20 cellular contexts compared by ENCODE assay signal in genomic region chr22:32901925-32902324, GRCh38.
DNase-seq lines count a peak whose midpoint lies in the region; ATAC-seq, FAIRE-seq and TF ChIP-seq lines count a peak whose summit lies in the region.
"Had no signal": no experiment of that assay in that cellular context is flagged by ENCODE, and none has a peak within 500 bp of the region (broad histone marks: within the 10 kb centered on the region; RNA-seq: fewer than 3 reads in every experiment).

No MANE protein-coding gene starts in this region.

- H4K8ac ChIP-seq in H1 (ENCODE audit: extremely low read depth, insufficient read depth, low read length), result peak overlapping the region; percentile 79; the same call in 1 of the 2 replicates

- H2BK12ac ChIP-seq in H1 (ENCODE audit: low read depth, low read length), result no peak overlapping the region

- H3K4me3 ChIP-seq in SK-N-SH (ENCODE audit: low read depth in 2 of 2, low read length in 1 of 2) (no peak overlapping the region), NB4 (ENCODE audit: low read depth, low read length) (no peak overlapping the region), H1 (ENCODE audit: extremely low read depth in 1 of 4, insufficient read depth in 2 of 4, low read depth in 3 of 4, low read length in 4 of 4) (no peak overlapping the region), osteoblast (ENCODE audit: insufficient read depth, low read length) (no peak overlapping the region)

- H3F3A ChIP-seq in SK-N-SH (replicated peaks; ENCODE audit: insufficient read depth), result no peaks in the 10 kb centered on the region

- H2BK5ac ChIP-seq in H1 (ENCODE audit: low read depth, low read length), result no peak overlapping the region

- no peak overlapping the region for H2BK20ac ChIP-seq in H1 (ENCODE audit: low read length)

- H3K4me1 ChIP-seq in SK-N-SH (ENCODE audit: control insufficient read depth in 1 of 2, insufficient read depth in 2 of 2, low read depth in 1 of 2, low read length in 1 of 2) (peaks cover 0 to 20% of the 10 kb centered on the region in 2 experiments; a peak in 2 of 4 replicates), H1 (replicated peaks in 1 of 4; ENCODE audit: control insufficient read depth in 3 of 4, insufficient read depth in 4 of 4, low read length in 3 of 4) (no peaks in the 10 kb centered on the region), osteoblast (ENCODE audit: insufficient read depth, low read length) (no peaks in the 10 kb centered on the region)

- no peak overlapping the region for H3K4me3 Mint-ChIP-seq in activated CD4-positive, alpha-beta T cell treated with anti-CD3 and anti-CD28 coated beads, Interleukin-2, amount 10 ng/mL, durations not matched to agents 7 days and 5 days
- H3K4me3 Mint-ChIP-seq: B cell had no signal

- H2AK5ac ChIP-seq in H1 (ENCODE audit: low read depth, low read length), result no peak overlapping the region

- FAIRE-seq in H1 (lab: Jason Lieb, UNC), result no peak
- FAIRE-seq: A204.1, D721Med had no signal

- intact Hi-C loops in left cardiac atrium (cut with DNase I), result no loop called here

- 11% methylated on average over 1 of the region's 1 CpG for WGBS in SK-N-SH (ENCODE audit: low lambda C conversion rate)
- 50% methylated on average over 1 of the region's 1 CpG; no CpG with 5 or more reads in 1 of the 2 experiments for WGBS in H1 (ENCODE audit: extremely low coverage in 1 of 2, insufficient coverage in 1 of 2, insufficient read length in 1 of 2, insufficient replicate concordance in 2 of 2, low coverage in 1 of 2, low lambda C conversion rate in 2 of 2, missing lambda C conversion rate in 1 of 2), 2 experiments

- no peaks in the 10 kb centered on the region for H3K9me2 ChIP-seq in SK-N-SH

- H3K23me2 ChIP-seq in H1 (ENCODE audit: low read depth, low read length), result no peaks in the 10 kb centered on the region

- POLR2A ChIA-PET in SK-N-SH (lab: Yijun Ruan, JAX), result interaction anchor here (0.7 kb wide), 1 partner anchor 64 kb away, joined by 3 read pairs; no protein-coding TSS in a partner anchor
- POLR2A ChIA-PET in H1 (lab: Charles Lee; ENCODE audit: partially characterized antibody), result interaction anchor here (1.3 kb wide), 1 partner anchor 11 kb away, joined by 3 read pairs; no protein-coding TSS in a partner anchor
- POLR2A ChIA-PET in activated CD4-positive, alpha-beta T cell treated with anti-CD3 and anti-CD28 coated beads, Interleukin-2, amount 10 ng/mL, durations not matched to agents 7 days and 5 days (lab: Charles Lee), result no interaction called here

- H2AFZ ChIP-seq in SK-N-SH (ENCODE audit: low read depth) (no peak overlapping the region), H1 (ENCODE audit: low read length) (no peak overlapping the region), osteoblast (ENCODE audit: low read length) (no peak overlapping the region)

- no peak overlapping the region for H3K27ac Mint-ChIP-seq in activated CD4-positive, alpha-beta T cell treated with anti-CD3 and anti-CD28 coated beads, Interleukin-2, amount 10 ng/mL, durations not matched to agents 7 days and 5 days
- H3K27ac Mint-ChIP-seq: B cell had no signal

- H3K79me2 ChIP-seq in SK-N-SH (ENCODE audit: insufficient read depth) (no peaks in the 10 kb centered on the region), H1 (ENCODE audit: control insufficient read depth in 1 of 2, insufficient read depth in 2 of 2, low read length in 2 of 2) (no peaks in the 10 kb centered on the region), osteoblast (ENCODE audit: insufficient read depth, low read length) (no peaks in the 10 kb centered on the region)

- H3K36me3 ChIP-seq in SK-N-SH (replicated peaks in 1 of 2; ENCODE audit: control insufficient read depth in 1 of 2, insufficient read depth in 2 of 2, low read length in 1 of 2) (no peaks in the 10 kb centered on the region), H1 (ENCODE audit: control insufficient read depth in 2 of 4, insufficient read depth in 4 of 4, low read length in 3 of 4) (peaks cover 0 to 3% (median 0%) of the 10 kb centered on the region in 4 experiments; a peak in 1 of 8 replicates), osteoblast (ENCODE audit: insufficient read depth, low read length) (no peaks in the 10 kb centered on the region)

- H3K23ac ChIP-seq in H1 (ENCODE audit: insufficient read length), result no peak overlapping the region

- H3K27ac ChIP-seq in SK-N-SH (ENCODE audit: low read depth in 2 of 2, low read length in 1 of 2), result no peak overlapping the region
- H3K27ac ChIP-seq in H1 (ENCODE audit: low read depth, low read length), result no peak overlapping the region
- H3K27ac ChIP-seq in osteoblast (ENCODE audit: low read depth, low read length), result no peak overlapping the region
- H3K27ac ChIP-seq: KMS-11 had no signal

- TF ChIP-seq RAD21 in SK-N-SH (IDR thresholded peaks at IDR 0.05; ENCODE audit: low read length) (peak; percentile 39), H1 (IDR thresholded peaks at IDR 0.05 in 1 of 2, conservative IDR thresholded peaks at IDR 0.05 in 1 of 2; ENCODE audit: low read depth in 2 of 2, low read length in 2 of 2) (peak in 1 of 2 experiments; percentile 19; a peak in 1 of 4 replicates)

- TF ChIP-seq EP300 in SK-N-SH (IDR thresholded peaks at IDR 0.05; ENCODE audit: borderline replicate concordance in 1 of 2, low read depth in 1 of 2, low read length in 1 of 2) (no peak), H1 (IDR thresholded peaks at IDR 0.05; ENCODE audit: borderline replicate concordance in 1 of 2, low read depth in 2 of 2, low read length in 2 of 2) (no peak)

- H3K9me3 ChIP-seq in SK-N-SH (no peaks in the 10 kb centered on the region), H1 (ENCODE audit: insufficient read depth in 2 of 2, low read depth in 1 of 2, low read length in 1 of 2) (no peaks in the 10 kb centered on the region), osteoblast (ENCODE audit: low read depth, low read length) (no peaks in the 10 kb centered on the region)

- no peak overlapping the region for H3K9ac ChIP-seq in SK-N-SH
- no peak overlapping the region for H3K9ac ChIP-seq in H1 (replicated peaks in 1 of 4; ENCODE audit: extremely low read depth in 1 of 4, low read depth in 3 of 4, low read length in 3 of 4)
- H3K9ac ChIP-seq: KMS-11 had no signal

- no peaks in the 10 kb centered on the region for H4K20me1 ChIP-seq in SK-N-SH (ENCODE audit: insufficient read depth)
- no peaks in the 10 kb centered on the region for H4K20me1 ChIP-seq in H1 (replicated peaks in 1 of 2; ENCODE audit: control insufficient read depth in 1 of 2, insufficient read depth in 2 of 2, low read length in 2 of 2)
- no peaks in the 10 kb centered on the region for H4K20me1 ChIP-seq in osteoblast (ENCODE audit: insufficient read depth, low read length)

- H4K91ac ChIP-seq in H1 (replicated peaks; ENCODE audit: insufficient read length, low read length), result no peak overlapping the region

- H3K4ac ChIP-seq in H1 (replicated peaks; ENCODE audit: insufficient read length, low read depth, low read length), result no peak overlapping the region

- DNase-seq in SK-N-SH (no peak), NB4 (ENCODE audit: low read depth) (peak; percentile 10), H1 (ENCODE audit: low read depth in 1 of 2, low spot score in 2 of 2) (no peak), osteoblast (ENCODE audit: insufficient read length, low spot score, missing footprints) (no peak), left cardiac atrium (no peak)
- DNase-seq in activated CD4-positive, alpha-beta T cell treated with anti-CD3 and anti-CD28 coated beads, Interleukin-2, amount 10 ng/mL, durations not matched to agents 7 days and 5 days, result no peak
- DNase-seq: EL, HCEC 1CT, NCI-H1105, NCI-H146, NCI-H2029, NCI-H2227 treated with DMSO at 0.1 percent for 48 hours, NCI-H510A, Right ventricle myocardium superior had no signal

- no peaks in the 10 kb centered on the region for H3K9me3 Mint-ChIP-seq in activated CD4-positive, alpha-beta T cell treated with anti-CD3 and anti-CD28 coated beads, Interleukin-2, amount 10 ng/mL, durations not matched to agents 7 days and 5 days

- H3K4me2 ChIP-seq in SK-N-SH (no peak overlapping the region), H1 (ENCODE audit: insufficient read depth in 1 of 2, low read depth in 2 of 2, low read length in 2 of 2) (no peak overlapping the region), osteoblast (ENCODE audit: insufficient read depth, low read length) (no peak overlapping the region)
- H3K4me2 ChIP-seq: KMS-11 had no signal

- H3K56ac ChIP-seq in H1 (replicated peaks; ENCODE audit: insufficient read length, low read depth, low read length), result no peak overlapping the region

- H3K27me3 ChIP-seq in SK-N-SH (ENCODE audit: insufficient read depth), result no peaks in the 10 kb centered on the region
- no peaks in the 10 kb centered on the region for H3K27me3 ChIP-seq in H1 (replicated peaks in 1 of 4; ENCODE audit: control insufficient read depth in 3 of 4, extremely low read depth in 1 of 4, insufficient read depth in 3 of 4, low read length in 3 of 4)
- peaks cover 9% of the 10 kb centered on the region for H3K27me3 ChIP-seq in osteoblast (ENCODE audit: insufficient read depth, low read length)

- H3K79me1 ChIP-seq in H1 (ENCODE audit: low read depth, low read length), result no peaks in the 10 kb centered on the region

- no peak overlapping the region for H2BK15ac ChIP-seq in H1 (ENCODE audit: low read length)

- H3K27me3 Mint-ChIP-seq in activated CD4-positive, alpha-beta T cell treated with anti-CD3 and anti-CD28 coated beads, Interleukin-2, amount 10 ng/mL, durations not matched to agents 7 days and 5 days, result no peaks in the 10 kb centered on the region
- H3K27me3 Mint-ChIP-seq: B cell had no signal

- no peaks in the 10 kb centered on the region for H3K4me1 Mint-ChIP-seq in activated CD4-positive, alpha-beta T cell treated with anti-CD3 and anti-CD28 coated beads, Interleukin-2, amount 10 ng/mL, durations not matched to agents 7 days and 5 days
- H3K4me1 Mint-ChIP-seq: B cell had no signal

- no peak overlapping the region for H4K5ac ChIP-seq in H1 (ENCODE audit: insufficient read length, low read depth, low read length)

- H2BK120ac ChIP-seq in H1 (replicated peaks; ENCODE audit: low read depth, low read length), result no peak overlapping the region

- no peak overlapping the region for H3K18ac ChIP-seq in H1 (ENCODE audit: extremely low read depth, low read length)

- no peak for ATAC-seq in SK-N-SH treated with all-trans-retinoic acid at 6 μM for 48 hours
- ATAC-seq in GM18909 (IDR thresholded peaks at IDR 0.05; ENCODE audit: poor library complexity, unreplicated experiment), result no peak
- ATAC-seq in left cardiac atrium, result no peak

- CTCF ChIA-PET in SK-N-SH (lab: Yijun Ruan, JAX), result interaction anchor here (0.7 to 3.3 kb wide), 12 partner anchors 9 to 370 kb away, joined by 3 to 17 read pairs (median 4); no protein-coding TSS in a partner anchor
- CTCF ChIA-PET in H1 (lab: Charles Lee; ENCODE audit: partially characterized antibody), result interaction anchor here (0.7 to 3.1 kb wide), 19 partner anchors 9 to 303 kb away, joined by 3 to 36 read pairs (median 3); no protein-coding TSS in a partner anchor
- CTCF ChIA-PET in activated CD4-positive, alpha-beta T cell treated with anti-CD3 and anti-CD28 coated beads, Interleukin-2, amount 10 ng/mL, durations not matched to agents 7 days and 5 days (lab: Charles Lee), result interaction anchor here (1.1 to 1.3 kb wide), 2 partner anchors 9 to 12 kb away, joined by 3 to 5 read pairs; no protein-coding TSS in a partner anchor

- no peak overlapping the region for H3K14ac ChIP-seq in H1 (ENCODE audit: insufficient read length)

- TF ChIP-seq CTCF in SK-N-SH (IDR thresholded peaks at IDR 0.05), result no peak
- TF ChIP-seq CTCF in NB4 (IDR thresholded peaks at IDR 0.05; ENCODE audit: low read depth, low read length), result peak; percentile 14
- TF ChIP-seq CTCF in H1 (IDR thresholded peaks at IDR 0.05; ENCODE audit: control extremely low read depth in 1 of 3, insufficient read depth in 1 of 3, low read depth in 1 of 3, low read length in 3 of 3), result peak in 2 of 3 experiments; percentile 19 to 33; a peak in 2 of 4 replicates
- peak; percentile 8 for TF ChIP-seq CTCF in osteoblast (IDR thresholded peaks at IDR 0.05; ENCODE audit: extremely low read depth, low read depth, low read length)

- TF ChIP-seq POLR2A in NB4 (IDR thresholded peaks at IDR 0.05; ENCODE audit: extremely low read depth, insufficient read length) (no peak), H1 (IDR thresholded peaks at IDR 0.05; ENCODE audit: control extremely low read depth in 1 of 2, low read depth in 2 of 2, low read length in 2 of 2) (no peak)

- no peaks in the 10 kb centered on the region for H3K36me3 Mint-ChIP-seq in activated CD4-positive, alpha-beta T cell treated with anti-CD3 and anti-CD28 coated beads, Interleukin-2, amount 10 ng/mL, durations not matched to agents 7 days and 5 days (ENCODE audit: low read depth)

Comparison
In these comparisons a context has a peak if more than half of its experiments do, and no peak if none do; other contexts are left out.
1. Of the 17 proteins assayed by ChIP-seq in both H1 and SK-N-SH: peak only in H1: CTCF; only in SK-N-SH: none; in both: none; in neither: 15; mixed calls (peak in some experiments, not most) for 1.